In genomic region chr5:130110333-130110732, GRCh38 we compare ENCODE assay signal across 18 cellular contexts.
"Had no signal": no experiment of that assay in that cellular context is flagged by ENCODE, and none has a peak within 500 bp of the region (broad histone marks: within the 10 kb centered on the region; RNA-seq: fewer than 3 reads in every experiment).

No MANE protein-coding gene starts in this region.

- H3K4me3 Mint-ChIP-seq: activated B cell treated with CpG ODN at 0.5 μM for 24 hours; activated CD8-positive, alpha-beta T cell treated with anti-CD3 and anti-CD28 coated beads for 36 hours; activated naive CD4-positive, alpha-beta T cell treated with anti-CD3 and anti-CD28 coated beads, Interleukin-2, amount 50 U/mL, for 24 hours; activated T-cell treated with anti-CD3 and anti-CD28 coated beads, Interleukin-2, amount 50 U/mL, for 4 hours; endodermal cell; mesothelial cell of epicardium; neural crest cell; T-helper 17 cell had no signal

- H3K36me3 Mint-ChIP-seq: activated naive CD4-positive, alpha-beta T cell treated with anti-CD3 and anti-CD28 coated beads, Interleukin-2, amount 50 U/mL, for 24 hours; mesothelial cell of epicardium had no signal

- H3K27ac Mint-ChIP-seq: activated B cell treated with CpG ODN at 0.5 μM for 24 hours; activated CD8-positive, alpha-beta T cell treated with anti-CD3 and anti-CD28 coated beads for 36 hours; activated naive CD4-positive, alpha-beta T cell treated with anti-CD3 and anti-CD28 coated beads, Interleukin-2, amount 50 U/mL, for 24 hours; endodermal cell; mesothelial cell of epicardium; T-helper 17 cell had no signal

- H3K9me3 Mint-ChIP-seq: activated B cell treated with CpG ODN at 0.5 μM for 24 hours; activated CD8-positive, alpha-beta T cell treated with anti-CD3 and anti-CD28 coated beads for 36 hours; activated naive CD4-positive, alpha-beta T cell treated with anti-CD3 and anti-CD28 coated beads, Interleukin-2, amount 50 U/mL, for 24 hours; activated T-cell treated with anti-CD3 and anti-CD28 coated beads, Interleukin-2, amount 50 U/mL, for 4 hours; endodermal cell; mesothelial cell of epicardium; neural crest cell had no signal

- H3K4me1 Mint-ChIP-seq: activated B cell treated with CpG ODN at 0.5 μM for 24 hours; activated naive CD4-positive, alpha-beta T cell treated with anti-CD3 and anti-CD28 coated beads, Interleukin-2, amount 50 U/mL, for 24 hours; endodermal cell; neural crest cell; T-helper 17 cell had no signal

- H3K4me3 ChIP-seq: dorsolateral prefrontal cortex, pancreas, stomach, testis, upper lobe of left lung had no signal

- DNase-seq: activated B cell treated with CpG ODN at 0.5 μM for 24 hours; activated CD4-positive, alpha-beta T cell treated with anti-CD3 and anti-CD28 coated beads for 48 hours; activated CD8-positive, alpha-beta T cell treated with anti-CD3 and anti-CD28 coated beads for 36 hours; activated effector memory CD4-positive, alpha-beta T cell treated with Interleukin-2 at 50 U/mL for 16 hours; activated T-cell treated with anti-CD3 and anti-CD28 coated beads, Interleukin-2, amount 50 U/mL, for 4 hours; dorsolateral prefrontal cortex; endodermal cell; erythroblast; hypothalamus; pancreas; stimulated activated CD4-positive, alpha-beta T cell treated with anti-CD3 and anti-CD28 coated beads, Interleukin-2, amount 100 ng/mL, for 24 hours; stomach; T-helper 17 cell; testis; upper lobe of left lung had no signal

- FAIRE-seq: pancreas had no signal

- H3K27me3 Mint-ChIP-seq: activated B cell treated with CpG ODN at 0.5 μM for 24 hours; activated naive CD4-positive, alpha-beta T cell treated with anti-CD3 and anti-CD28 coated beads, Interleukin-2, amount 50 U/mL, for 24 hours had no signal
